In the genomic region with DNA sequence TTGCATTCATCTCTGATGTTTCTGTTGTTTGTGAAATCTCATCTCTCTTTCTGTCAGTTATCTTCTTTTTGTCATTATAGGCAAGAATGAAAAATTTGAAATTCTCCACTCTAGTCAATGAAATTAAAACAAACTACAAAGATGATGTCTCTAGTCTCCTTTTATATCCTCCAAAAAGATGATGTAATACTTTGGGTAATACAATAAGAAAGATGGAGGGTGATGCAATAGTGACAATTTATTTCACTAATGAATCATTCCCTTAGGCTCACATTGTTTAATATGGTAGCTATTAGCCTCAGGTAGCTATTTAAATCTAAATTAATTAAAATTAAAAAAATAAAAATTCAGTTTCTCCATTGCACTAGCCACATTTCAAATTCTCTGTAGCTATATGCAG, we compare ENCODE assay signal across 1 cellular context.
A peak's percentile ranks its signal among the peaks of the same experiment; 100 is the strongest.
TF ChIP-seq lines count a peak whose summit lies in the region.

No MANE protein-coding gene starts in this region.

TF ChIP-seq in HEK293, 187 proteins besides CTCF, POLR2A, EP300 and RAD21 (continued from another document):
- TF ChIP-seq, protein P1, sequence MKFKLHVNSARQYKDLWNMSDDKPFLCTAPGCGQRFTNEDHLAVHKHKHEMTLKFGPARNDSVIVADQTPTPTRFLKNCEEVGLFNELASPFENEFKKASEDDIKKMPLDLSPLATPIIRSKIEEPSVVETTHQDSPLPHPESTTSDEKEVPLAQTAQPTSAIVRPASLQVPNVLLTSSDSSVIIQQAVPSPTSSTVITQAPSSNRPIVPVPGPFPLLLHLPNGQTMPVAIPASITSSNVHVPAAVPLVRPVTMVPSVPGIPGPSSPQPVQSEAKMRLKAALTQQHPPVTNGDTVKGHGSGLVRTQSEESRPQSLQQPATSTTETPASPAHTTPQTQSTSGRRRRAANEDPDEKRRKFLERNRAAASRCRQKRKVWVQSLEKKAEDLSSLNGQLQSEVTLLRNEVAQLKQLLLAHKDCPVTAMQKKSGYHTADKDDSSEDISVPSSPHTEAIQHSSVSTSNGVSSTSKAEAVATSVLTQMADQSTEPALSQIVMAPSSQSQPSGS (tag by site-specific recombination; IDR thresholded peaks at IDR 0.05; ENCODE audit: low read depth): peak; percentile 89
- TF ChIP-seq ZNF785 (tag by site-specific recombination; IDR thresholded peaks at IDR 0.05) (no peak), PBX3 (CRISPR knock-in tag; IDR thresholded peaks at IDR 0.05) (no peak), ZBTB20 (tag by site-specific recombination; IDR thresholded peaks at IDR 0.05) (no peak), RBAK (tag by site-specific recombination; IDR thresholded peaks at IDR 0.05) (no peak), ZNF138 (tag by site-specific recombination; IDR thresholded peaks at IDR 0.05; ENCODE audit: borderline replicate concordance) (no peak)
